Comparison of ENCODE assay signal across 28 cellular contexts in genomic region chr13:28471408-28471807, GRCh38. TPM values are rescaled to one million over a fixed set of nuclear protein-coding genes. Genes with fewer than 3 reads are reported as not detected.
"Had no signal": no experiment of that assay in that cellular context is flagged by ENCODE, and none has a peak within 500 bp of the region (broad histone marks: within the 10 kb centered on the region; RNA-seq: fewer than 3 reads in every experiment).

No MANE protein-coding gene starts in this region.

- H3K9me3 ChIP-seq: gastrocnemius medialis, left lung, right lobe of liver, suprapubic skin, transverse colon, vagina had no signal

- H3K4me3 ChIP-seq: gastrocnemius medialis, left lung, right lobe of liver, suprapubic skin, transverse colon, vagina had no signal

- H3K36me3 ChIP-seq: gastrocnemius medialis, left lung, right lobe of liver, suprapubic skin, transverse colon, vagina had no signal

- H3K4me1 ChIP-seq: gastrocnemius medialis, parathyroid adenoma, right lobe of liver, vagina had no signal

- H3K27ac ChIP-seq: epithelial cell of prostate, gastrocnemius medialis, left lung, parathyroid adenoma, right lobe of liver, suprapubic skin, transverse colon, vagina had no signal

- H3K27me3 ChIP-seq: gastrocnemius medialis, left lung, right lobe of liver, transverse colon, vagina had no signal

- ATAC-seq: esophagus mucosa; gastrocnemius medialis; left cardiac atrium; left lung; naive thymus-derived CD8-positive, alpha-beta T cell; right lobe of liver; stimulated activated naive CD8-positive, alpha-beta T cell treated with anti-CD3 and anti-CD28 coated beads, Interleukin-15, amount 100 ng/mL, for 72 hours had no signal

- FAIRE-seq: colon, islet of Langerhans, small intestine had no signal

- DNase-seq: effector CD8-positive, alpha-beta T cell; endodermal cell; foreskin fibroblast; gastrocnemius medialis; head of caudate nucleus; left cardiac atrium; mammary epithelial cell; mesendoderm; midbrain; naive thymus-derived CD8-positive, alpha-beta T cell; right lobe of liver; small intestine; stimulated activated CD4-positive, alpha-beta T cell treated with anti-CD3 and anti-CD28 coated beads, Interleukin-12 subunit alpha, Interleukin-12 subunit beta, amount 100 ng/mL, for 4 hours; stimulated activated CD4-positive, alpha-beta T cell treated with anti-CD3 and anti-CD28 coated beads, Interleukin-1b, Interleukin-23, amount 100 ng/mL, for 48 hours; stimulated activated CD4-positive, alpha-beta T cell treated with anti-CD3 and anti-CD28 coated beads, Interleukin-4, amount 100 ng/mL, for 1 hour; stimulated activated CD8-positive, alpha-beta memory T cell treated with anti-CD3 and anti-CD28 coated beads, Interleukin-4, amount 100 ng/mL, for 48 hours; stimulated activated naive CD4-positive, alpha-beta T cell; stimulated activated naive CD8-positive, alpha-beta T cell treated with anti-CD3 and anti-CD28 coated beads, Interleukin-15, amount 100 ng/mL, for 72 hours; transverse colon had no signal

RNA-seq across cellular contexts. Expression of gene FLT1, which starts 23.5 kb away (rescaled TPM):
- total RNA-seq: mammary epithelial cell, osteoblast had no signal
